ENCODE assay signal across 15 cellular contexts in genomic region chr2:108833219-108833618, GRCh38. TPM values are rescaled to one million over a fixed set of nuclear protein-coding genes. Genes with fewer than 3 reads are reported as not detected.
DNase-seq lines count a peak whose midpoint lies in the region; ATAC-seq and TF ChIP-seq lines count a peak whose summit lies in the region.
"Had no signal": no experiment of that assay in that cellular context is flagged by ENCODE, and none has a peak within 500 bp of the region (broad histone marks: within the 10 kb centered on the region; RNA-seq: fewer than 3 reads in every experiment).

No MANE protein-coding gene starts in this region.

- no peaks in the 10 kb centered on the region for H3K36me3 ChIP-seq in naive thymus-derived CD4-positive, alpha-beta T cell (ENCODE audit: control insufficient read depth in 2 of 3, insufficient read depth in 3 of 3, low read length in 3 of 3)
- no peaks in the 10 kb centered on the region for H3K36me3 ChIP-seq in colonic mucosa
- H3K36me3 ChIP-seq: stomach had no signal

- no peak for DNase-seq in activated CD8-positive, alpha-beta memory T cell treated with anti-CD3 and anti-CD28 coated beads, Interleukin-2, amount 10 ng/mL, durations not matched to agents 7 days and 5 days
- no peak for DNase-seq in activated CD8-positive, alpha-beta memory T cell treated with anti-CD3 and anti-CD28 coated beads, Interleukin-2, amount 50 U/mL, for 48 hours
- DNase-seq in LNCaP clone FGC (ENCODE audit: low read depth) (peak; percentile 78), dermis blood vessel endothelial cell (peak; percentile 25), colonic mucosa (no peak)
- no peak for DNase-seq in naive thymus-derived CD4-positive, alpha-beta T cell
- DNase-seq: anterior cingulate cortex, NCI-H1417 treated with DMSO at 0.1 percent for 48 hours, Right ventricle myocardium superior, stomach had no signal

- peak; percentile 45 for ATAC-seq in activated CD8-positive, alpha-beta memory T cell treated with anti-CD3 and anti-CD28 coated beads, Interleukin-2, amount 10 ng/mL, durations not matched to agents 7 days and 5 days
- ATAC-seq in naive thymus-derived CD4-positive, alpha-beta T cell: no peak
- ATAC-seq in GM21737 (IDR thresholded peaks at IDR 0.05; ENCODE audit: unreplicated experiment): no peak
- no peak for ATAC-seq in HG02571 (IDR thresholded peaks at IDR 0.05; ENCODE audit: unreplicated experiment)
- ATAC-seq: HCT116 had no signal

- no peak overlapping the region for H3K4me3 Mint-ChIP-seq in activated CD8-positive, alpha-beta memory T cell treated with anti-CD3 and anti-CD28 coated beads, Interleukin-2, amount 10 ng/mL, durations not matched to agents 7 days and 5 days
- peak overlapping the region in 1 of 10 donors; percentile 59 for H3K4me3 Mint-ChIP-seq in naive thymus-derived CD4-positive, alpha-beta T cell
- H3K4me3 Mint-ChIP-seq: dendritic cell treated with granulocyte-macrophage colony-stimulating factor and Interleukin-4, amounts not matched to agents 40 ng/mL and 50 ng/mL, for 4 days; nephron had no signal

- no peaks in the 10 kb centered on the region for H3K27me3 Mint-ChIP-seq in activated CD8-positive, alpha-beta memory T cell treated with anti-CD3 and anti-CD28 coated beads, Interleukin-2, amount 10 ng/mL, durations not matched to agents 7 days and 5 days
- H3K27me3 Mint-ChIP-seq in naive thymus-derived CD4-positive, alpha-beta T cell: no peaks in the 10 kb centered on the region
- H3K27me3 Mint-ChIP-seq: dendritic cell treated with granulocyte-macrophage colony-stimulating factor and Interleukin-4, amounts not matched to agents 40 ng/mL and 50 ng/mL, for 4 days had no signal

- no peak overlapping the region for H3K27ac ChIP-seq in naive thymus-derived CD4-positive, alpha-beta T cell (ENCODE audit: low read depth, low read length)
- no peak overlapping the region for H3K27ac ChIP-seq in colonic mucosa

- intact Hi-C loops in naive thymus-derived CD4-positive, alpha-beta T cell (cut with micrococcal nuclease): no loop called here
- intact Hi-C loops in colonic mucosa (cut with DNase I): no loop called here

- peaks cover 17% of the 10 kb centered on the region for H3K4me1 Mint-ChIP-seq in activated CD8-positive, alpha-beta memory T cell treated with anti-CD3 and anti-CD28 coated beads, Interleukin-2, amount 10 ng/mL, durations not matched to agents 7 days and 5 days
- H3K4me1 Mint-ChIP-seq in naive thymus-derived CD4-positive, alpha-beta T cell: peaks cover 6 to 19% (median 10%) of the 10 kb centered on the region in 7 donors
- H3K4me1 Mint-ChIP-seq: nephron had no signal

- no peaks in the 10 kb centered on the region for H3K9me3 ChIP-seq in naive thymus-derived CD4-positive, alpha-beta T cell (ENCODE audit: control insufficient read depth in 2 of 3, low read length in 3 of 3)
- no peaks in the 10 kb centered on the region for H3K9me3 ChIP-seq in colonic mucosa

- H3K9me3 Mint-ChIP-seq in activated CD8-positive, alpha-beta memory T cell treated with anti-CD3 and anti-CD28 coated beads, Interleukin-2, amount 10 ng/mL, durations not matched to agents 7 days and 5 days (ENCODE audit: low read depth): peaks cover 3% of the 10 kb centered on the region
- H3K9me3 Mint-ChIP-seq in naive thymus-derived CD4-positive, alpha-beta T cell: peaks cover 0 to 29% (median 7%) of the 10 kb centered on the region in 11 donors

- no peak overlapping the region for H3K9ac ChIP-seq in colonic mucosa (ENCODE audit: low read depth in 2 of 2, low read length in 2 of 2)

- CTCF ChIA-PET in activated CD8-positive, alpha-beta memory T cell treated with anti-CD3 and anti-CD28 coated beads, Interleukin-2, amount 10 ng/mL, durations not matched to agents 7 days and 5 days (lab: Charles Lee): interaction anchor here (0.7 kb wide), 1 partner anchor 14 kb away, joined by 4 read pairs; no protein-coding TSS in a partner anchor
- CTCF ChIA-PET in naive thymus-derived CD4-positive, alpha-beta T cell (lab: Charles Lee): no interaction called here

- H3K27me3 ChIP-seq in naive thymus-derived CD4-positive, alpha-beta T cell (ENCODE audit: control insufficient read depth in 2 of 2, insufficient read depth in 2 of 2, low read length in 2 of 2): no peaks in the 10 kb centered on the region
- H3K27me3 ChIP-seq in colonic mucosa: no peaks in the 10 kb centered on the region
- H3K27me3 ChIP-seq: stomach had no signal

- H3K4me3 ChIP-seq in LNCaP clone FGC (ENCODE audit: low read depth, low read length) (no peak overlapping the region), colonic mucosa (no peak overlapping the region)
- H3K4me3 ChIP-seq in naive thymus-derived CD4-positive, alpha-beta T cell (ENCODE audit: low read length): no peak overlapping the region
- H3K4me3 ChIP-seq: stomach had no signal

- H3K27ac Mint-ChIP-seq in activated CD8-positive, alpha-beta memory T cell treated with anti-CD3 and anti-CD28 coated beads, Interleukin-2, amount 10 ng/mL, durations not matched to agents 7 days and 5 days: peak overlapping the region; percentile 81
- H3K27ac Mint-ChIP-seq in naive thymus-derived CD4-positive, alpha-beta T cell: peak overlapping the region in 6 of 9 donors; percentile 3 to 85 (median 34)
- H3K27ac Mint-ChIP-seq: dendritic cell treated with granulocyte-macrophage colony-stimulating factor and Interleukin-4, amounts not matched to agents 40 ng/mL and 50 ng/mL, for 4 days; nephron had no signal

- peaks cover 0 to 4% of the 10 kb centered on the region in 2 donors for H3K4me1 ChIP-seq in naive thymus-derived CD4-positive, alpha-beta T cell (ENCODE audit: control insufficient read depth in 2 of 2, insufficient read depth in 2 of 2, low read length in 2 of 2)
- no peaks in the 10 kb centered on the region for H3K4me1 ChIP-seq in colonic mucosa

- no peak for TF ChIP-seq CTCF in LNCaP clone FGC (IDR thresholded peaks at IDR 0.05; ENCODE audit: control insufficient read depth, extremely low read depth, insufficient read depth)
- no peak for TF ChIP-seq CTCF in colonic mucosa (IDR thresholded peaks at IDR 0.05)

- POLR2A ChIA-PET in naive thymus-derived CD4-positive, alpha-beta T cell (lab: Charles Lee): interaction anchor here (0.7 kb wide), 1 partner anchor 77 kb away, joined by 3 read pairs; no protein-coding TSS in a partner anchor

- peaks cover 28% of the 10 kb centered on the region for H3K36me3 Mint-ChIP-seq in activated CD8-positive, alpha-beta memory T cell treated with anti-CD3 and anti-CD28 coated beads, Interleukin-2, amount 10 ng/mL, durations not matched to agents 7 days and 5 days
- H3K36me3 Mint-ChIP-seq in naive thymus-derived CD4-positive, alpha-beta T cell: peaks cover 8 to 37% (median 23%) of the 10 kb centered on the region in 5 donors

RNA-seq across cellular contexts. Expression of gene CCDC138, which starts 46.6 kb away (rescaled TPM):
- total RNA-seq in activated CD8-positive, alpha-beta memory T cell treated with anti-CD3 and anti-CD28 coated beads, Interleukin-2, amount 10 ng/mL, durations not matched to agents 7 days and 5 days: 10 to 100 TPM in 1 of 2 experiments, 1 to 10 TPM in 1; 10.0 to 10.2 TPM
- total RNA-seq in dermis blood vessel endothelial cell (7.8 and 8.8 TPM in 2 replicates), colonic mucosa (1 to 10 TPM; 2.9 to 8.0 TPM)
- 10 to 100 TPM in 1 of 5 experiments, 1 to 10 TPM in 4; 2.7 to 10.5 (median 7.5) TPM for total RNA-seq in naive thymus-derived CD4-positive, alpha-beta T cell
- polyA plus RNA-seq in naive thymus-derived CD4-positive, alpha-beta T cell: 1 to 10 TPM; 5.7 to 7.3 TPM

Comparison
In these comparisons a context has a peak if more than half of its experiments do, and no peak if none do; other contexts are left out.
1. DNase-seq: peak in LNCaP clone FGC (single experiment) and dermis blood vessel endothelial cell (single experiment); none in activated CD8-positive, alpha-beta memory T cell treated with anti-CD3 and anti-CD28 coated beads, Interleukin-2, amount 10 ng/mL, durations not matched to agents 7 days and 5 days (single experiment), activated CD8-positive, alpha-beta memory T cell treated with anti-CD3 and anti-CD28 coated beads, Interleukin-2, amount 50 U/mL, for 48 hours (single experiment), naive thymus-derived CD4-positive, alpha-beta T cell (0 of 9) and colonic mucosa (single experiment).